In genomic region chr6:3222506-3223038, GRCh38 we compare ENCODE assay signal across 1 cellular context.
TF ChIP-seq lines count a peak whose summit lies in the region.

No MANE protein-coding gene starts in this region.

TF ChIP-seq in IMR-90, 13 proteins besides CTCF, POLR2A, EP300 and RAD21 (continued from another document):
- no peak for TF ChIP-seq USF2 (IDR thresholded peaks at IDR 0.05; ENCODE audit: low read depth, low read length)
- TF ChIP-seq NFE2L2 (IDR thresholded peaks at IDR 0.05; ENCODE audit: low read depth, low read length): no peak
